ENCODE assay signal across 21 cellular contexts in genomic region chr17:3727041-3727440, GRCh38. TPM values are rescaled to one million over a fixed set of nuclear protein-coding genes. Genes with fewer than 3 reads are reported as not detected.
DNase-seq lines count a peak whose midpoint lies in the region; ATAC-seq and TF ChIP-seq lines count a peak whose summit lies in the region.
"Had no signal": no experiment of that assay in that cellular context is flagged by ENCODE, and none has a peak within 500 bp of the region (broad histone marks: within the 10 kb centered on the region; RNA-seq: fewer than 3 reads in every experiment).

No MANE protein-coding gene starts in this region.

- no peaks in the 10 kb centered on the region for H3K27me3 ChIP-seq in thyroid gland
- H3K27me3 ChIP-seq: cardiac muscle cell, esophagus squamous epithelium, uterus had no signal

- DNase-seq in natural killer cell treated with Interleukin-12 subunit alpha and Interleukin-12 subunit beta and Interleukin-15 and Interleukin-18, amount 100 ng/mL, for 72 hours (ENCODE audit: low spot score), result no peak
- no peak for DNase-seq in natural killer cell
- no peak for DNase-seq in HFFc6
- DNase-seq in WTC11 (ENCODE audit: low spot score), result no peak
- DNase-seq in stimulated activated naive CD8-positive, alpha-beta T cell treated with anti-CD3 and anti-CD28 coated beads, Interleukin-15, amount 100 ng/mL, for 72 hours, result no peak
- DNase-seq in NK-92 (lab: John Stamatoyannopoulos, UW; ENCODE audit: unreplicated experiment), result no peak
- DNase-seq in thyroid gland, result no peak
- DNase-seq in G401 (ENCODE audit: low spot score), result no peak
- DNase-seq: activated naive CD4-positive, alpha-beta T cell; activated T-cell treated with anti-CD3 and anti-CD28 coated beads for 4 hours; amniotic stem cell; cortex of kidney; endodermal cell; esophagus squamous epithelium; GM23248; NCI-H146; NCI-H69; SHP77; uterus had no signal

- POLR2A ChIA-PET in WTC11 (lab: Charles Lee), result no interaction called here

- no peak for TF ChIP-seq POLR2A in thyroid gland (IDR thresholded peaks at IDR 0.05)

- H3K4me1 ChIP-seq in thyroid gland, result peaks cover 13 to 21% of the 10 kb centered on the region in 2 donors

- no peaks in the 10 kb centered on the region for H3K36me3 ChIP-seq in thyroid gland
- H3K36me3 ChIP-seq: cardiac muscle cell, uterus had no signal

- H3K36me3 Mint-ChIP-seq in natural killer cell treated with Interleukin-12 subunit alpha and Interleukin-12 subunit beta and Interleukin-15 and Interleukin-18, amount 100 ng/mL, for 72 hours, result peaks cover 40% of the 10 kb centered on the region
- H3K36me3 Mint-ChIP-seq in natural killer cell (no peaks in the 10 kb centered on the region), HFFc6 (ENCODE audit: low read depth) (peaks cover 13% of the 10 kb centered on the region; the same call in 1 of the 2 replicates), WTC11 (peaks cover 37% of the 10 kb centered on the region)

- intact Hi-C loops in natural killer cell (cut with micrococcal nuclease), result no loop called here
- intact Hi-C loops in thyroid gland (cut with DNase I), result no loop called here

- TF ChIP-seq CTCF in natural killer cell (IDR thresholded peaks at IDR 0.05), result no peak
- 0 out of 2 replicates have a peak, but pooled peaks have one; percentile 5 for TF ChIP-seq CTCF in HFFc6 (IDR thresholded peaks at IDR 0.05)
- TF ChIP-seq CTCF in WTC11 (IDR thresholded peaks at IDR 0.05), result no peak
- TF ChIP-seq CTCF in thyroid gland (IDR thresholded peaks at IDR 0.05), result no peak

- no peaks in the 10 kb centered on the region for H3K27me3 Mint-ChIP-seq in natural killer cell treated with Interleukin-12 subunit alpha and Interleukin-12 subunit beta and Interleukin-15 and Interleukin-18, amount 100 ng/mL, for 72 hours
- H3K27me3 Mint-ChIP-seq in natural killer cell (ENCODE audit: low read depth in 2 of 2) (no peaks in the 10 kb centered on the region), HFFc6 (ENCODE audit: insufficient read depth) (no peaks in the 10 kb centered on the region), WTC11 (ENCODE audit: low read depth) (no peaks in the 10 kb centered on the region)
- H3K27me3 Mint-ChIP-seq in stimulated activated naive CD8-positive, alpha-beta T cell treated with anti-CD3 and anti-CD28 coated beads, Interleukin-15, amount 100 ng/mL, for 72 hours, result no peaks in the 10 kb centered on the region
- H3K27me3 Mint-ChIP-seq: progenitor cell of endocrine pancreas had no signal

- H3K4me3 ChIP-seq in thyroid gland (replicated peaks in 1 of 3), result no peak overlapping the region
- H3K4me3 ChIP-seq: cardiac muscle cell, esophagus squamous epithelium, GM23248, uterus had no signal

- no peaks in the 10 kb centered on the region for H3K9me3 ChIP-seq in thyroid gland
- H3K9me3 ChIP-seq: esophagus squamous epithelium, uterus had no signal

- H3K27ac Mint-ChIP-seq in natural killer cell treated with Interleukin-12 subunit alpha and Interleukin-12 subunit beta and Interleukin-15 and Interleukin-18, amount 100 ng/mL, for 72 hours, result peak overlapping the region in 1 of 2 donors; percentile 43
- H3K27ac Mint-ChIP-seq in natural killer cell, result no peak overlapping the region
- H3K27ac Mint-ChIP-seq in HFFc6, result no peak overlapping the region
- no peak overlapping the region for H3K27ac Mint-ChIP-seq in WTC11
- H3K27ac Mint-ChIP-seq in stimulated activated naive CD8-positive, alpha-beta T cell treated with anti-CD3 and anti-CD28 coated beads, Interleukin-15, amount 100 ng/mL, for 72 hours, result peak overlapping the region in 1 of 2 donors; percentile 54
- H3K27ac Mint-ChIP-seq: endodermal cell, progenitor cell of endocrine pancreas had no signal

- no peak for ATAC-seq in natural killer cell treated with Interleukin-12 subunit alpha and Interleukin-12 subunit beta and Interleukin-15 and Interleukin-18, amount 100 ng/mL, for 72 hours
- no peak for ATAC-seq in natural killer cell
- ATAC-seq in WTC11, result no peak
- no peak for ATAC-seq in stimulated activated naive CD8-positive, alpha-beta T cell treated with anti-CD3 and anti-CD28 coated beads, Interleukin-15, amount 100 ng/mL, for 72 hours

- CTCF ChIA-PET in WTC11 (lab: Charles Lee), result interaction anchor here (0.7 to 3.3 kb wide), 3 partner anchors 10 to 150 kb away, joined by 4 to 14 read pairs (median 7); no protein-coding TSS in a partner anchor

- peaks cover 38 to 39% of the 10 kb centered on the region in 2 donors for H3K4me1 Mint-ChIP-seq in natural killer cell treated with Interleukin-12 subunit alpha and Interleukin-12 subunit beta and Interleukin-15 and Interleukin-18, amount 100 ng/mL, for 72 hours (ENCODE audit: low read depth in 2 of 2)
- H3K4me1 Mint-ChIP-seq in natural killer cell, result peaks cover 18 to 19% of the 10 kb centered on the region in 2 donors
- peaks cover 50% of the 10 kb centered on the region for H3K4me1 Mint-ChIP-seq in HFFc6 (ENCODE audit: low read depth)
- H3K4me1 Mint-ChIP-seq in WTC11, result peaks cover 36% of the 10 kb centered on the region
- H3K4me1 Mint-ChIP-seq in stimulated activated naive CD8-positive, alpha-beta T cell treated with anti-CD3 and anti-CD28 coated beads, Interleukin-15, amount 100 ng/mL, for 72 hours, result peaks cover 43% of the 10 kb centered on the region

- H3K27ac ChIP-seq in thyroid gland, result no peak overlapping the region
- H3K27ac ChIP-seq: cardiac muscle cell, esophagus squamous epithelium, GM23248, uterus had no signal

- no peaks in the 10 kb centered on the region for H3K9me3 Mint-ChIP-seq in natural killer cell treated with Interleukin-12 subunit alpha and Interleukin-12 subunit beta and Interleukin-15 and Interleukin-18, amount 100 ng/mL, for 72 hours
- H3K9me3 Mint-ChIP-seq in natural killer cell, result no peaks in the 10 kb centered on the region
- H3K9me3 Mint-ChIP-seq in HFFc6, result no peaks in the 10 kb centered on the region
- no peaks in the 10 kb centered on the region for H3K9me3 Mint-ChIP-seq in WTC11
- no peaks in the 10 kb centered on the region for H3K9me3 Mint-ChIP-seq in stimulated activated naive CD8-positive, alpha-beta T cell treated with anti-CD3 and anti-CD28 coated beads, Interleukin-15, amount 100 ng/mL, for 72 hours
- H3K9me3 Mint-ChIP-seq: endodermal cell had no signal

- H3K4me3 Mint-ChIP-seq in natural killer cell treated with Interleukin-12 subunit alpha and Interleukin-12 subunit beta and Interleukin-15 and Interleukin-18, amount 100 ng/mL, for 72 hours, result peak overlapping the region; percentile 72
- H3K4me3 Mint-ChIP-seq in natural killer cell (no peak overlapping the region), HFFc6 (no peak overlapping the region), WTC11 (no peak overlapping the region)
- peak overlapping the region; percentile 22 to 71 for H3K4me3 Mint-ChIP-seq in stimulated activated naive CD8-positive, alpha-beta T cell treated with anti-CD3 and anti-CD28 coated beads, Interleukin-15, amount 100 ng/mL, for 72 hours
- H3K4me3 Mint-ChIP-seq: endodermal cell had no signal

- in situ Hi-C loops in G401 (cut with HindIII; ENCODE audit: low sequenced_read_pairs), result no loop called here

- 38 to 88% methylated on average over 2 of the region's 2 CpGs for WGBS in thyroid gland, 2 donors

TF ChIP-seq in WTC11, 78 proteins besides CTCF, POLR2A, EP300 and RAD21 (continues in another document):
- 0 out of 2 replicates have a peak, but pooled peaks have one; percentile 21 for TF ChIP-seq GABPB1 (CRISPR knock-in tag; IDR thresholded peaks at IDR 0.05)

RNA-seq across cellular contexts. Expression of gene HASPIN, which starts 3.3 kb away (rescaled TPM):
- total RNA-seq in natural killer cell treated with Interleukin-12 subunit alpha and Interleukin-12 subunit beta and Interleukin-15 and Interleukin-18, amount 100 ng/mL, for 72 hours, result 10 to 100 TPM; 44.2 to 64.6 TPM
- total RNA-seq in natural killer cell, result under 1 TPM; 0.33 to 0.79 (median 0.70) TPM
- total RNA-seq in HFFc6 (2021; fragmentation: NEBNext Ultra II Directional; extraction: Animal tissue kit (Norgen Biotek cat#: 25700)), result 1 to 10 TPM; 3.5 to 8.0 (median 7.0) TPM
- 30.0 to 30.8 TPM (median 30.4 TPM) in 3 replicates for total RNA-seq in WTC11 (2021)
- total RNA-seq in thyroid gland, result under 1 TPM in 2 of 4 donors, not detected in 2; 0.13 to 0.21 TPM
- total RNA-seq in G401 (2014; rRNA removed; shearing (Covaris generic)), result 11.7 and 20.9 TPM in 2 replicates

RNA-seq across cellular contexts. Expression of gene P2RX5, which starts 31.1 kb away (rescaled TPM):
- total RNA-seq in natural killer cell treated with Interleukin-12 subunit alpha and Interleukin-12 subunit beta and Interleukin-15 and Interleukin-18, amount 100 ng/mL, for 72 hours, result 1,000 to 10,000 TPM; 2,596 to 3,366 TPM
- total RNA-seq in natural killer cell (10 to 100 TPM in 1 of 3 donors, 1 to 10 TPM in 2; 7.8 to 15.4 (median 9.2) TPM), WTC11 (2021) (6.4 to 9.5 TPM (median 8.8 TPM) in 3 replicates), thyroid gland (under 1 TPM in 1 of 4 donors, not detected in 3; 0.54 TPM)
- total RNA-seq in HFFc6 (2021; fragmentation: NEBNext Ultra II Directional; extraction: Animal tissue kit (Norgen Biotek cat#: 25700)), result 10 to 100 TPM in 2 of 6 experiments, 1 to 10 TPM in 4; 5.2 to 16.1 (median 7.0) TPM
- 1.0 and 12.9 TPM in 2 replicates for total RNA-seq in G401 (2014; rRNA removed; shearing (Covaris generic))

RNA-seq across cellular contexts. Expression of gene EMC6, which starts 58.4 kb away (rescaled TPM):
- 10 to 100 TPM; 43.7 to 56.2 TPM for total RNA-seq in natural killer cell treated with Interleukin-12 subunit alpha and Interleukin-12 subunit beta and Interleukin-15 and Interleukin-18, amount 100 ng/mL, for 72 hours
- total RNA-seq in natural killer cell (10 to 100 TPM; 29.3 to 34.7 (median 32.1) TPM), WTC11 (2021) (81.2 to 89.7 TPM (median 86.0 TPM) in 3 replicates), thyroid gland (10 to 100 TPM in 2 of 4 donors, 1 to 10 TPM in 2; 4.1 to 17.3 (median 11.5) TPM)
- 10 to 100 TPM; 57.6 to 66.8 (median 64.1) TPM for total RNA-seq in HFFc6 (2021; fragmentation: NEBNext Ultra II Directional; extraction: Animal tissue kit (Norgen Biotek cat#: 25700))
- 101 and 105 TPM in 2 replicates for total RNA-seq in G401 (2014; rRNA removed; shearing (Covaris generic))

RNA-seq across cellular contexts. Expression of gene TAX1BP3, which starts 58.7 kb away (rescaled TPM):
- total RNA-seq in natural killer cell treated with Interleukin-12 subunit alpha and Interleukin-12 subunit beta and Interleukin-15 and Interleukin-18, amount 100 ng/mL, for 72 hours, result 100 to 1,000 TPM; 135 to 204 TPM
- 10 to 100 TPM; 15.1 to 17.0 (median 16.3) TPM for total RNA-seq in natural killer cell
- total RNA-seq in HFFc6 (2021; fragmentation: NEBNext Ultra II Directional; extraction: Animal tissue kit (Norgen Biotek cat#: 25700)), result 100 to 1,000 TPM; 289 to 336 (median 313) TPM
- total RNA-seq in WTC11 (2021), result 71.9 to 76.9 TPM (median 76.2 TPM) in 3 replicates
- 100 to 1,000 TPM in 2 of 4 donors, 10 to 100 TPM in 2; 62.9 to 151 (median 120) TPM for total RNA-seq in thyroid gland
- 111 and 146 TPM in 2 replicates for total RNA-seq in G401 (2014; rRNA removed; shearing (Covaris generic))

Comparison
In these comparisons a context has a peak if more than half of its experiments do, and no peak if none do; other contexts are left out.
1. H3K4me3 Mint-ChIP-seq: peak in natural killer cell treated with Interleukin-12 subunit alpha and Interleukin-12 subunit beta and Interleukin-15 and Interleukin-18, amount 100 ng/mL, for 72 hours (single experiment) and stimulated activated naive CD8-positive, alpha-beta T cell treated with anti-CD3 and anti-CD28 coated beads, Interleukin-15, amount 100 ng/mL, for 72 hours (2 of 2); none in natural killer cell (single experiment), HFFc6 (single experiment) and WTC11 (single experiment).
2. RNA of gene P2RX5, which starts 31.1 kb away (total RNA-seq): 2,596 to 3,366 TPM in natural killer cell treated with Interleukin-12 subunit alpha and Interleukin-12 subunit beta and Interleukin-15 and Interleukin-18, amount 100 ng/mL, for 72 hours; 7.8 to 15.4 TPM in natural killer cell, 6.4 to 9.5 TPM in WTC11, 5.2 to 16.1 TPM in HFFc6, 1.0 to 12.9 TPM in G401 and 0.54 TPM in thyroid gland; every median in the first group is over 100 times any median in the second.